ENCODE assay signal across 1 cellular context in the genomic region with DNA sequence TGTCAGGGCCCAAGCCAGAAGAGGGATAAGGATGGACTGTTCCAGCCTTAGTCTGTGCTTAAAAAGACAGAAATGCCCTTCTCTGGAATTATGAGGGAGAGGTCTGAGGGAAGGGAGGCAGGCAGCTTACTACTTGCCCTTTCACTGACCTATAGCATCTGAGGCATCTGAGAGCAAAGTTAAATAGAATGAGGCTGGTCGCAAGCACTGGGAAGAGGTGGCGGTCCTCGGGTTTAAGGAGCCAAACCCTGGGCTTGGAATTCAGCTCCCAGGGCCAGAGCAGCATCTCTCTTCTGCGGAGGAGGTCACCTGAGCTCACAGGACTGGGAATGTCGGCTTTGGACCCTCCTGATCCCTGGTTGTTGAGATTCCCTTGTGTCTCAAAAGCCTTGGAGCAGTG.
TF ChIP-seq lines count a peak whose summit lies in the region.

No MANE protein-coding gene starts in this region.

TF ChIP-seq in GM12878, 131 proteins besides CTCF, POLR2A, EP300 and RAD21:
- TF ChIP-seq ZNF207 (IDR thresholded peaks at IDR 0.05; ENCODE audit: borderline replicate concordance) (no peak), STAT3 (IDR thresholded peaks at IDR 0.05; ENCODE audit: low read depth, low read length) (no peak), SRF (IDR thresholded peaks at IDR 0.05; ENCODE audit: low read depth in 2 of 2, low read length in 2 of 2) (no peak), ZNF384 (IDR thresholded peaks at IDR 0.05; ENCODE audit: borderline replicate concordance, low read depth, low read length) (no peak)
- TF ChIP-seq, protein P1, sequence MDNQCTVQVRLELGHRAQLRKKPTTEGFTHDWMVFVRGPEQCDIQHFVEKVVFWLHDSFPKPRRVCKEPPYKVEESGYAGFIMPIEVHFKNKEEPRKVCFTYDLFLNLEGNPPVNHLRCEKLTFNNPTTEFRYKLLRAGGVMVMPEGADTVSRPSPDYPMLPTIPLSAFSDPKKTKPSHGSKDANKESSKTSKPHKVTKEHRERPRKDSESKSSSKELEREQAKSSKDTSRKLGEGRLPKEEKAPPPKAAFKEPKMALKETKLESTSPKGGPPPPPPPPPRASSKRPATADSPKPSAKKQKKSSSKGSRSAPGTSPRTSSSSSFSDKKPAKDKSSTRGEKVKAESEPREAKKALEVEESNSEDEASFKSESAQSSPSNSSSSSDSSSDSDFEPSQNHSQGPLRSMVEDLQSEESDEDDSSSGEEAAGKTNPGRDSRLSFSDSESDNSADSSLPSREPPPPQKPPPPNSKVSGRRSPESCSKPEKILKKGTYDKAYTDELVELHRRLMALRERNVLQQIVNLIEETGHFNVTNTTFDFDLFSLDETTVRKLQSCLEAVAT (IDR thresholded peaks at IDR 0.05), result no peak
- TF ChIP-seq, protein P2, sequence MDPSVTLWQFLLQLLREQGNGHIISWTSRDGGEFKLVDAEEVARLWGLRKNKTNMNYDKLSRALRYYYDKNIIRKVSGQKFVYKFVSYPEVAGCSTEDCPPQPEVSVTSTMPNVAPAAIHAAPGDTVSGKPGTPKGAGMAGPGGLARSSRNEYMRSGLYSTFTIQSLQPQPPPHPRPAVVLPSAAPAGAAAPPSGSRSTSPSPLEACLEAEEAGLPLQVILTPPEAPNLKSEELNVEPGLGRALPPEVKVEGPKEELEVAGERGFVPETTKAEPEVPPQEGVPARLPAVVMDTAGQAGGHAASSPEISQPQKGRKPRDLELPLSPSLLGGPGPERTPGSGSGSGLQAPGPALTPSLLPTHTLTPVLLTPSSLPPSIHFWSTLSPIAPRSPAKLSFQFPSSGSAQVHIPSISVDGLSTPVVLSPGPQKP (IDR thresholded peaks at IDR 0.05; ENCODE audit: low read depth, low read length), result no peak
